In the genomic region with DNA sequence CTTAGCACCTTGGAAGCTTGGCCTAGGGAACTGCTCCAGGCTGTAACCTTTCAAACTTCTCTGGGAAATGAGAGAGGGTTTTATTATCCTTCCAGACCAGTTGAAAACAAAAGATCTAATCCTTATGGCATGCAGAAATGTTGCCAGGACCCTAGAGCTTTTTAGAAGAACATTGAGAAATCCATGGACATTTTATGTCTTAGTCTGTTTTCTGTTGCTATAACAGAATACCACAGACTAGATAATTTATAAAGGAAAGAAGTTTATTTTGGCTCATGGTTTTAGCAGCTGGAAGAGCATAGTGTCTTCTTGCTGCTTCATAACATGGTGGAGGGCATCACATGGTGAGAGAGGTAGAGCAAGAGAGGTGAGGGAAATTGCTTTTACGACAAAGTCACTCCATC, we compare ENCODE assay signal across 10 cellular contexts. TPM values are rescaled to one million over a fixed set of nuclear protein-coding genes. Genes with fewer than 3 reads are reported as not detected.
DNase-seq lines count a peak whose midpoint lies in the region; ATAC-seq and TF ChIP-seq lines count a peak whose summit lies in the region.
"Had no signal": no experiment of that assay in that cellular context is flagged by ENCODE, and none has a peak within 500 bp of the region (broad histone marks: within the 10 kb centered on the region; RNA-seq: fewer than 3 reads in every experiment).

No MANE protein-coding gene starts in this region.

- H3K4me3 Mint-ChIP-seq in stimulated activated naive CD8-positive, alpha-beta T cell treated with anti-CD3 and anti-CD28 coated beads, Interleukin-15, amount 100 ng/mL, for 72 hours, result no peak overlapping the region
- H3K4me3 Mint-ChIP-seq: central memory CD8-positive, alpha-beta T cell had no signal

- no peak overlapping the region for H3K14ac ChIP-seq in trophoblast cell (ENCODE audit: low read length)

- peaks cover 8 to 36% of the 10 kb centered on the region in 2 experiments for H3K4me1 ChIP-seq in SK-N-SH (ENCODE audit: control insufficient read depth in 1 of 2, insufficient read depth in 2 of 2, low read depth in 1 of 2, low read length in 1 of 2)
- peaks cover 10 to 13% of the 10 kb centered on the region in 2 experiments for H3K4me1 ChIP-seq in trophoblast cell (ENCODE audit: control insufficient read depth in 1 of 2, insufficient read depth in 2 of 2, low read length in 2 of 2)

- WGBS in SK-N-SH (ENCODE audit: low lambda C conversion rate), result 95% methylated on average over 1 of the region's 1 CpG
- no CpG with 5 or more reads among the region's 1 CpG for WGBS in trophoblast cell (ENCODE audit: extremely low coverage, insufficient coverage, insufficient read length)

- H3K23ac ChIP-seq in trophoblast cell (ENCODE audit: low read length), result no peak overlapping the region

- peaks cover 41% of the 10 kb centered on the region for H3F3A ChIP-seq in SK-N-SH (replicated peaks; ENCODE audit: insufficient read depth)

- peak overlapping the region; percentile 48; the same call in 1 of the 2 replicates for H3K4me2 ChIP-seq in SK-N-SH
- H3K4me2 ChIP-seq in trophoblast cell (ENCODE audit: low read length), result peak overlapping the region; percentile 33

- H2BK120ac ChIP-seq in trophoblast cell (ENCODE audit: insufficient read depth, low read length, poor library complexity), result peak overlapping the region; percentile 29

- no peak for TF ChIP-seq CTCF in AG04450 (IDR thresholded peaks at IDR 0.05; ENCODE audit: low read depth, low read length)
- TF ChIP-seq CTCF in SK-N-SH (IDR thresholded peaks at IDR 0.05), result no peak

- no peaks in the 10 kb centered on the region for H4K20me1 ChIP-seq in SK-N-SH (ENCODE audit: insufficient read depth)

- no peak overlapping the region for H2AK5ac ChIP-seq in trophoblast cell (ENCODE audit: low read length)

- H3K9me2 ChIP-seq in SK-N-SH, result no peaks in the 10 kb centered on the region

- H2BK12ac ChIP-seq in trophoblast cell (ENCODE audit: low read length), result no peak overlapping the region

- H3K4me3 ChIP-seq in AG04450 (ENCODE audit: low read depth, low read length) (no peak overlapping the region), SK-N-SH (ENCODE audit: low read depth in 2 of 2, low read length in 1 of 2) (no peak overlapping the region), trophoblast cell (ENCODE audit: low read depth, low read length) (no peak overlapping the region)
- H3K4me3 ChIP-seq: K562 had no signal

- H3K27me3 ChIP-seq in AG04450 (ENCODE audit: control insufficient read depth, insufficient read depth, low read length) (no peaks in the 10 kb centered on the region), SK-N-SH (ENCODE audit: insufficient read depth) (no peaks in the 10 kb centered on the region), trophoblast cell (ENCODE audit: insufficient read depth, low read length) (no peaks in the 10 kb centered on the region)

- no peak overlapping the region for H4K12ac ChIP-seq in trophoblast cell (ENCODE audit: low read depth, low read length)

- H3K27ac Mint-ChIP-seq in stimulated activated naive CD8-positive, alpha-beta T cell treated with anti-CD3 and anti-CD28 coated beads, Interleukin-15, amount 100 ng/mL, for 72 hours, result no peak overlapping the region

- peak overlapping the region; percentile 30 for H4K91ac ChIP-seq in trophoblast cell (ENCODE audit: low read depth, low read length)

- H3K18ac ChIP-seq in trophoblast cell (ENCODE audit: low read length), result no peak overlapping the region

- TF ChIP-seq RAD21 in SK-N-SH (IDR thresholded peaks at IDR 0.05; ENCODE audit: low read length), result no peak

- H3K4me1 Mint-ChIP-seq in stimulated activated naive CD8-positive, alpha-beta T cell treated with anti-CD3 and anti-CD28 coated beads, Interleukin-15, amount 100 ng/mL, for 72 hours, result no peaks in the 10 kb centered on the region

- H3K9ac ChIP-seq in SK-N-SH (peak overlapping the region; percentile 59; the same call in 1 of the 2 replicates), trophoblast cell (ENCODE audit: low read length) (no peak overlapping the region)

- H3K79me1 ChIP-seq in trophoblast cell (ENCODE audit: low read length), result peaks cover 13% of the 10 kb centered on the region

- peaks cover 0 to 4% of the 10 kb centered on the region in 2 experiments for H3K36me3 ChIP-seq in SK-N-SH (replicated peaks in 1 of 2; ENCODE audit: control insufficient read depth in 1 of 2, insufficient read depth in 2 of 2, low read length in 1 of 2)
- H3K36me3 ChIP-seq in trophoblast cell (ENCODE audit: control insufficient read depth in 1 of 2, insufficient read depth in 2 of 2, low read length in 2 of 2), result peaks cover 0 to 2% of the 10 kb centered on the region in 2 experiments

- H3K9me3 Mint-ChIP-seq in stimulated activated naive CD8-positive, alpha-beta T cell treated with anti-CD3 and anti-CD28 coated beads, Interleukin-15, amount 100 ng/mL, for 72 hours, result no peaks in the 10 kb centered on the region
- H3K9me3 Mint-ChIP-seq: central memory CD8-positive, alpha-beta T cell had no signal

- no peak overlapping the region for H4K8ac ChIP-seq in trophoblast cell (ENCODE audit: low read depth, low read length)

- DNase-seq in AG04450 (ENCODE audit: low read depth, low spot score), result peak; percentile 85
- no peak for DNase-seq in SK-N-SH
- peak; percentile 78 for DNase-seq in glomerular visceral epithelial cell (ENCODE audit: extremely low spot score)
- DNase-seq in trophoblast cell, result peak in 1 of 2 donors; percentile 47
- DNase-seq in AML-193 (lab: John Stamatoyannopoulos, UW), result no peak
- no peak for DNase-seq in stimulated activated naive CD8-positive, alpha-beta T cell treated with anti-CD3 and anti-CD28 coated beads, Interleukin-15, amount 100 ng/mL, for 72 hours
- no peak for DNase-seq in SKM-1 (lab: John Stamatoyannopoulos, UW; ENCODE audit: unreplicated experiment)

- H3K27me3 Mint-ChIP-seq in stimulated activated naive CD8-positive, alpha-beta T cell treated with anti-CD3 and anti-CD28 coated beads, Interleukin-15, amount 100 ng/mL, for 72 hours, result no peaks in the 10 kb centered on the region
- H3K27me3 Mint-ChIP-seq: central memory CD8-positive, alpha-beta T cell had no signal

- TF ChIP-seq EP300 in SK-N-SH (IDR thresholded peaks at IDR 0.05; ENCODE audit: borderline replicate concordance in 1 of 2, low read depth in 1 of 2, low read length in 1 of 2), result peak in 1 of 2 experiments; percentile 64; a peak in 1 of 4 replicates

- no peak for ATAC-seq in stimulated activated naive CD8-positive, alpha-beta T cell treated with anti-CD3 and anti-CD28 coated beads, Interleukin-15, amount 100 ng/mL, for 72 hours
- ATAC-seq in GM21447 (IDR thresholded peaks at IDR 0.05; ENCODE audit: unreplicated experiment), result no peak
- ATAC-seq: K562 had no signal

- H3K4ac ChIP-seq in trophoblast cell (ENCODE audit: low read depth, low read length), result no peak overlapping the region

- H3K27ac ChIP-seq in AG04450 (ENCODE audit: low read depth, low read length), result peak overlapping the region; percentile 73
- H3K27ac ChIP-seq in SK-N-SH (ENCODE audit: low read depth in 2 of 2, low read length in 1 of 2), result peak overlapping the region; percentile 17 to 98; a peak in 3 of 4 replicates
- H3K27ac ChIP-seq in trophoblast cell (ENCODE audit: low read depth, low read length), result peak overlapping the region; percentile 92

- POLR2A ChIA-PET in AG04450 (lab: Yijun Ruan, JAX), result interaction anchor here (0.8 to 1.0 kb wide), 2 partner anchors 19 to 48 kb away, joined by 3 to 7 read pairs; no protein-coding TSS in a partner anchor
- POLR2A ChIA-PET in SK-N-SH (lab: Yijun Ruan, JAX), result no interaction called here

- H3K9me3 ChIP-seq in AG04450 (ENCODE audit: control insufficient read depth, insufficient read depth, low read length), result no peaks in the 10 kb centered on the region
- no peaks in the 10 kb centered on the region for H3K9me3 ChIP-seq in SK-N-SH
- no peaks in the 10 kb centered on the region for H3K9me3 ChIP-seq in trophoblast cell (ENCODE audit: insufficient read depth, low read depth, low read length)

- CTCF ChIA-PET in AG04450 (lab: Charles Lee) (no interaction called here), SK-N-SH (lab: Yijun Ruan, JAX) (interaction anchor here (1.6 kb wide), 1 partner anchor 11 kb away, joined by 4 read pairs; no protein-coding TSS in a partner anchor)

- H3K79me2 ChIP-seq in SK-N-SH (ENCODE audit: insufficient read depth) (peaks cover 84% of the 10 kb centered on the region), trophoblast cell (ENCODE audit: control insufficient read depth, insufficient read depth, low read length, poor library complexity) (peaks cover 8% of the 10 kb centered on the region)

- peak overlapping the region; percentile 15 for H2BK5ac ChIP-seq in trophoblast cell (ENCODE audit: low read depth, low read length, poor library complexity)

- H2AFZ ChIP-seq in SK-N-SH (ENCODE audit: low read depth) (no peak overlapping the region), trophoblast cell (ENCODE audit: insufficient read depth, low read length, poor library complexity) (no peak overlapping the region)

TF ChIP-seq in SK-N-SH, 30 proteins besides CTCF, POLR2A, EP300 and RAD21:
- TF ChIP-seq TEAD4 (IDR thresholded peaks at IDR 0.05; ENCODE audit: borderline replicate concordance, insufficient read depth), result 0 out of 2 replicates have a peak, but pooled peaks have one; percentile 30
- no peak for TF ChIP-seq TAF1 (IDR thresholded peaks at IDR 0.05; ENCODE audit: borderline replicate concordance, low read depth, low read length)
- TF ChIP-seq, protein P1, sequence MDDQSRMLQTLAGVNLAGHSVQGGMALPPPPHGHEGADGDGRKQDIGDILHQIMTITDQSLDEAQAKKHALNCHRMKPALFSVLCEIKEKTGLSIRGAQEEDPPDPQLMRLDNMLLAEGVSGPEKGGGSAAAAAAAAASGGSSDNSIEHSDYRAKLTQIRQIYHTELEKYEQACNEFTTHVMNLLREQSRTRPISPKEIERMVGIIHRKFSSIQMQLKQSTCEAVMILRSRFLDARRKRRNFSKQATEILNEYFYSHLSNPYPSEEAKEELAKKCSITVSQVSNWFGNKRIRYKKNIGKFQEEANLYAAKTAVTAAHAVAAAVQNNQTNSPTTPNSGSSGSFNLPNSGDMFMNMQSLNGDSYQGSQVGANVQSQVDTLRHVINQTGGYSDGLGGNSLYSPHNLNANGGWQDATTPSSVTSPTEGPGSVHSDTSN (IDR thresholded peaks at IDR 0.05), result peak; percentile 68
- peak; percentile 79 for TF ChIP-seq NFIC (IDR thresholded peaks at IDR 0.05; ENCODE audit: borderline replicate concordance)
- TF ChIP-seq TCF12 (IDR thresholded peaks at IDR 0.05), result peak; percentile 80
- peak; percentile 25; the same call in 1 of the 2 replicates for TF ChIP-seq FOSL2 (IDR thresholded peaks at IDR 0.05; ENCODE audit: borderline replicate concordance, low read depth)

RNA-seq across cellular contexts. Expression of a gene that starts 25.8 kb away (rescaled TPM):
- polyA plus RNA-seq in AG04450 (2011; rRNA removed), result 66.5 and 69.6 TPM in 2 replicates
- polyA minus RNA-seq in AG04450 (2011; rRNA and poly(A)+ RNA removed), result 98.8 and 115 TPM in 2 replicates
- 43.9 and 63.9 TPM in 2 replicates for polyA plus RNA-seq in SK-N-SH (2012; rRNA removed)
- polyA plus RNA-seq in SK-N-SH (2012; cell fraction: cytosol; rRNA removed), result 61.1 and 62.8 TPM in 2 replicates
- polyA plus RNA-seq in SK-N-SH (2012; cell fraction: nucleus; rRNA removed), result 23.5 and 55.4 TPM in 2 replicates
- 187 and 189 TPM in 2 replicates for polyA plus RNA-seq in trophoblast cell (2013)

Comparison
In these comparisons a context has a peak if more than half of its experiments do, and no peak if none do; other contexts are left out.
1. DNase-seq: peak in AG04450 (single experiment) and glomerular visceral epithelial cell (single experiment); none in SK-N-SH (single experiment), AML-193 (0 of 2), stimulated activated naive CD8-positive, alpha-beta T cell treated with anti-CD3 and anti-CD28 coated beads, Interleukin-15, amount 100 ng/mL, for 72 hours (0 of 2) and SKM-1 (single experiment).
2. Peak in every context shown above with its lines, with median percentiles within 50 percentile points of each other: H3K27ac ChIP-seq.